In genomic region chr16:26969589-26970217, GRCh38 we compare ENCODE assay signal across 6 cellular contexts.
"Had no signal": no experiment of that assay in that cellular context is flagged by ENCODE, and none has a peak within 500 bp of the region (broad histone marks: within the 10 kb centered on the region; RNA-seq: fewer than 3 reads in every experiment).

No MANE protein-coding gene starts in this region.

- H3K4me2 ChIP-seq: KMS-11 had no signal

- FAIRE-seq: HepG2, HTR-8/SVneo had no signal

- DNase-seq: KBM-7, KG1 had no signal

- H3K9ac ChIP-seq: KMS-11 had no signal

- H3K27ac ChIP-seq: HL-60, KMS-11 had no signal

- ATAC-seq: HepG2 had no signal
